Comparison of ENCODE assay signal across 16 cellular contexts in the genomic region with DNA sequence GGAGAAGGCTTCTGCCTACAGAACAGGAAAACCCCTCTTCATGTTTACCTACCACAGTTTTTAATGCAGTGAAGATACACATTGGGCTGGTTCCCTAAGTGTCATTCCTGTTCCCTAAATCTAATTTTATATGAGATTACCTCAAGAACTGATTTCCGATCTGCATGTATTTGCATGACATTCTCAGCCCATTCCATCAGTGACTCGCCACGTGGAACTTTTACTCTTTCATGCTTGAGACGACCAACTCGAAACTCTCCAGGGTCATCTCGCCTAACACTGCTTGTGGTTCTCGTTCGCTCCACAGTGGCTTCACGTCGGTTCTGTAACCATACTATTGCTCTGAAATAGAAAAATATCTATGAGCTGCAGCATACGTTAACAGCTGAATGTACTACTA.
DNase-seq lines count a peak whose midpoint lies in the region; ATAC-seq and TF ChIP-seq lines count a peak whose summit lies in the region.
"Had no signal": no experiment of that assay in that cellular context is flagged by ENCODE, and none has a peak within 500 bp of the region (broad histone marks: within the 10 kb centered on the region; RNA-seq: fewer than 3 reads in every experiment).

No MANE protein-coding gene starts in this region.

- peaks cover 5 to 29% of the 10 kb centered on the region in 2 donors for H3K36me3 Mint-ChIP-seq in activated T-cell treated with anti-CD3 and anti-CD28 coated beads, Interleukin-2, amount 50 U/mL, for 72 hours (ENCODE audit: insufficient read depth in 2 of 2)
- H3K36me3 Mint-ChIP-seq in CD4-positive, alpha-beta T cell (ENCODE audit: low read depth) = peaks cover 97% of the 10 kb centered on the region
- H3K36me3 Mint-ChIP-seq in activated B cell treated with CpG ODN at 0.5 μM for 24 hours (ENCODE audit: low read depth) = peaks cover 84% of the 10 kb centered on the region

- CTCF ChIA-PET in CD4-positive, alpha-beta T cell (lab: Charles Lee) = no interaction called here
- CTCF ChIA-PET in activated B cell treated with CpG ODN at 0.5 μM for 24 hours (lab: Charles Lee) = no interaction called here

- peaks cover 37% of the 10 kb centered on the region for H3K36me3 ChIP-seq in smooth muscle cell (ENCODE audit: low read depth)
- H3K36me3 ChIP-seq in heart right ventricle = peaks cover 8 to 100% (median 79%) of the 10 kb centered on the region in 9 donors

- no peak overlapping the region for H3K4me3 Mint-ChIP-seq in activated T-cell treated with anti-CD3 and anti-CD28 coated beads, Interleukin-2, amount 50 U/mL, for 72 hours
- no peak overlapping the region for H3K4me3 Mint-ChIP-seq in CD4-positive, alpha-beta T cell
- H3K4me3 Mint-ChIP-seq in activated B cell treated with CpG ODN at 0.5 μM for 24 hours = no peak overlapping the region
- H3K4me3 Mint-ChIP-seq: CD14-positive monocyte; CD8-positive, alpha-beta memory T cell; H9 had no signal

- no peak for DNase-seq in activated T-cell treated with anti-CD3 and anti-CD28 coated beads, Interleukin-2, amount 50 U/mL, for 72 hours
- no peak for DNase-seq in activated T-cell treated with anti-CD3 and anti-CD28 coated beads, Interleukin-2, amount 50 U/mL, for 48 hours
- DNase-seq in CD4-positive, alpha-beta T cell = no peak
- DNase-seq in activated B cell treated with CpG ODN at 0.5 μM for 24 hours = no peak
- no peak for DNase-seq in smooth muscle cell (lab: John Stamatoyannopoulos, UW; ENCODE audit: unreplicated experiment)
- DNase-seq in islet precursor cell = no peak
- no peak for DNase-seq in heart right ventricle
- no peak for DNase-seq in left cardiac atrium
- DNase-seq: 8988T; CD8-positive, alpha-beta memory T cell; COR-L47; DMS 273 treated with DMSO at 0.1 percent for 48 hours; DMS53; H9 had no signal

- H3K4me1 ChIP-seq in smooth muscle cell (ENCODE audit: low read depth) (no peaks in the 10 kb centered on the region), heart right ventricle (no peaks in the 10 kb centered on the region)
- H3K4me1 ChIP-seq: BLaER1 had no signal

- peaks cover 0 to 2% of the 10 kb centered on the region in 2 donors for H3K9me3 Mint-ChIP-seq in activated T-cell treated with anti-CD3 and anti-CD28 coated beads, Interleukin-2, amount 50 U/mL, for 72 hours
- H3K9me3 Mint-ChIP-seq in CD4-positive, alpha-beta T cell = no peaks in the 10 kb centered on the region
- H3K9me3 Mint-ChIP-seq in activated B cell treated with CpG ODN at 0.5 μM for 24 hours = no peaks in the 10 kb centered on the region
- H3K9me3 Mint-ChIP-seq: CD14-positive monocyte; CD8-positive, alpha-beta memory T cell; H9 had no signal

- no peak overlapping the region for H3K4me2 ChIP-seq in smooth muscle cell
- H3K4me2 ChIP-seq: BLaER1 had no signal

- no peaks in the 10 kb centered on the region for H3K9me3 ChIP-seq in CD4-positive, alpha-beta T cell (ENCODE audit: control insufficient read depth, low read length)
- H3K9me3 ChIP-seq in smooth muscle cell (replicated peaks; ENCODE audit: low read depth) (no peaks in the 10 kb centered on the region), heart right ventricle (no peaks in the 10 kb centered on the region)

- H3K9ac ChIP-seq in smooth muscle cell (ENCODE audit: low read depth) = no peak overlapping the region
- H3K9ac ChIP-seq: BLaER1 had no signal

- no peak overlapping the region for H3K4me3 ChIP-seq in smooth muscle cell
- H3K4me3 ChIP-seq in heart right ventricle = no peak overlapping the region
- H3K4me3 ChIP-seq: BLaER1 had no signal

- POLR2A ChIA-PET in CD4-positive, alpha-beta T cell (lab: Charles Lee) = interaction anchor here (0.6 to 0.7 kb wide), 3 partner anchors 22 to 178 kb away, joined by 3 to 7 read pairs (median 3); no protein-coding TSS in a partner anchor
- POLR2A ChIA-PET in activated B cell treated with CpG ODN at 0.5 μM for 24 hours (lab: Charles Lee) = no interaction called here

- no peaks in the 10 kb centered on the region for H3F3A ChIP-seq in smooth muscle cell (ENCODE audit: low read depth)

- peaks cover 5% of the 10 kb centered on the region for H3K79me2 ChIP-seq in smooth muscle cell (ENCODE audit: low read depth)

- 92% methylated on average over 11 of the region's 11 CpGs for WGBS in smooth muscle cell (ENCODE audit: low lambda C conversion rate)
- 92 to 94% methylated on average over 11 of the region's 11 CpGs for WGBS in heart right ventricle, 2 donors

- peak overlapping the region; percentile 54 for H3K27ac Mint-ChIP-seq in activated T-cell treated with anti-CD3 and anti-CD28 coated beads, Interleukin-2, amount 50 U/mL, for 72 hours
- peak overlapping the region; percentile 63 for H3K27ac Mint-ChIP-seq in CD4-positive, alpha-beta T cell
- H3K27ac Mint-ChIP-seq in activated B cell treated with CpG ODN at 0.5 μM for 24 hours = peak overlapping the region; percentile 24

- peaks cover 4% of the 10 kb centered on the region for H3K4me1 Mint-ChIP-seq in activated T-cell treated with anti-CD3 and anti-CD28 coated beads, Interleukin-2, amount 50 U/mL, for 72 hours (ENCODE audit: low read depth)
- no peaks in the 10 kb centered on the region for H3K4me1 Mint-ChIP-seq in CD4-positive, alpha-beta T cell (ENCODE audit: low read depth)
- H3K4me1 Mint-ChIP-seq in activated B cell treated with CpG ODN at 0.5 μM for 24 hours = no peaks in the 10 kb centered on the region
- H3K4me1 Mint-ChIP-seq: H9 had no signal

- no peak overlapping the region for H2AFZ ChIP-seq in smooth muscle cell (ENCODE audit: low read depth)

- ATAC-seq in activated T-cell treated with anti-CD3 and anti-CD28 coated beads, Interleukin-2, amount 50 U/mL, for 72 hours (replicated peaks in 1 of 2) = no peak
- no peak for ATAC-seq in CD4-positive, alpha-beta T cell (ENCODE audit: poor library complexity)
- ATAC-seq in activated B cell treated with CpG ODN at 0.5 μM for 24 hours (ENCODE audit: low read depth) (no peak), heart right ventricle (no peak), left cardiac atrium (no peak)

- H3K27ac ChIP-seq in CD4-positive, alpha-beta T cell (ENCODE audit: low read depth, low read length) = no peak overlapping the region
- H3K27ac ChIP-seq in smooth muscle cell (ENCODE audit: low read depth) = peak overlapping the region; percentile 55
- no peak overlapping the region for H3K27ac ChIP-seq in heart right ventricle
- H3K27ac ChIP-seq: BLaER1 had no signal

- H4K20me1 ChIP-seq in smooth muscle cell (ENCODE audit: low read depth) = peaks cover 19% of the 10 kb centered on the region

- no peaks in the 10 kb centered on the region for H3K27me3 Mint-ChIP-seq in activated T-cell treated with anti-CD3 and anti-CD28 coated beads, Interleukin-2, amount 50 U/mL, for 72 hours (ENCODE audit: low read depth)
- H3K27me3 Mint-ChIP-seq in CD4-positive, alpha-beta T cell = no peaks in the 10 kb centered on the region
- no peaks in the 10 kb centered on the region for H3K27me3 Mint-ChIP-seq in activated B cell treated with CpG ODN at 0.5 μM for 24 hours
- H3K27me3 Mint-ChIP-seq: CD8-positive, alpha-beta memory T cell had no signal

- H3K27me3 ChIP-seq in CD4-positive, alpha-beta T cell (ENCODE audit: control insufficient read depth, insufficient read depth, low read length) = no peaks in the 10 kb centered on the region
- no peaks in the 10 kb centered on the region for H3K27me3 ChIP-seq in smooth muscle cell (ENCODE audit: low read depth)
- no peaks in the 10 kb centered on the region for H3K27me3 ChIP-seq in heart right ventricle
- H3K27me3 ChIP-seq: BLaER1 had no signal

- TF ChIP-seq CTCF in CD4-positive, alpha-beta T cell (IDR thresholded peaks at IDR 0.05) = no peak
- TF ChIP-seq CTCF in activated B cell treated with CpG ODN at 0.5 μM for 24 hours (IDR thresholded peaks at IDR 0.05) (no peak), smooth muscle cell (IDR thresholded peaks at IDR 0.05; ENCODE audit: borderline replicate concordance, insufficient read depth, poor library complexity, severe bottlenecking) (no peak), heart right ventricle (IDR thresholded peaks at IDR 0.05) (no peak)

- intact Hi-C loops in CD4-positive, alpha-beta T cell (cut with DNase I, micrococcal nuclease) = loop anchor here in 1 of 2 experiments (5.0 kb wide), 1 partner anchor 38 kb away; no protein-coding TSS in a partner anchor
- intact Hi-C loops in activated B cell treated with CpG ODN at 0.5 μM for 24 hours (cut with micrococcal nuclease) = no loop called here
- intact Hi-C loops in heart right ventricle (cut with DNase I) = loop anchor here in 1 of 10 donors (5.0 kb wide), 1 partner anchor 33 kb away; no protein-coding TSS in a partner anchor
- intact Hi-C loops in left cardiac atrium (cut with DNase I) = loop anchor here in 1 of 2 donors (5.0 kb wide), 1 partner anchor 33 kb away; no protein-coding TSS in a partner anchor
